1 cellular context compared by ENCODE assay signal in the genomic region with DNA sequence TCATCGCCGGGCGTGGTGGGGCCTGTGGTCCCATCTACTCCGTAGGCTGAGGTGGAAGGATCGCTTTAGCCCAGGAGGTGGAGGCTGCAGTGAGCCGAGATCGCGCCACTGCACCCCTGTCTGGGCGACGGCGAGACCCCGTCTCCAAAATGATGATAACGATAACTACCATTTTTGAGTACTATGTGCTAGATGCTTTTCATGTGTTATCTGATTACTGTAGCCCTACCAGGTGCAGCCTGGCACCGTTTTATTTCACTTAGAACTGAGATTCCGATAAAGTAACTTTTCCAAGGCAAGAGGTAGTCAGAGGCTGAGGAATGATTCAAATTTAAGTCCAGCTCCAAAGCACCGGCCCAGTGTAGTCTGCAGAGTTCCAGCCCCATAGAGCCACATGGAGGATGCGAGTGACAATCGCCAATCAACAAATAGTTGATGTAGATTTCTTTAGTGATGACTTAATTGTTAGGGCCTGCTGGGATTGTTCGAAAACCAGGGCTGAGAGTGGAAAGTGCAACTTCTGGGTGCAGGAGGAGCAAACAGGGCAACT.
TF ChIP-seq lines count a peak whose summit lies in the region.

No MANE protein-coding gene starts in this region.

TF ChIP-seq in HEK293, 187 proteins besides CTCF, POLR2A, EP300 and RAD21 (continued from another document):
- TF ChIP-seq, protein P1, sequence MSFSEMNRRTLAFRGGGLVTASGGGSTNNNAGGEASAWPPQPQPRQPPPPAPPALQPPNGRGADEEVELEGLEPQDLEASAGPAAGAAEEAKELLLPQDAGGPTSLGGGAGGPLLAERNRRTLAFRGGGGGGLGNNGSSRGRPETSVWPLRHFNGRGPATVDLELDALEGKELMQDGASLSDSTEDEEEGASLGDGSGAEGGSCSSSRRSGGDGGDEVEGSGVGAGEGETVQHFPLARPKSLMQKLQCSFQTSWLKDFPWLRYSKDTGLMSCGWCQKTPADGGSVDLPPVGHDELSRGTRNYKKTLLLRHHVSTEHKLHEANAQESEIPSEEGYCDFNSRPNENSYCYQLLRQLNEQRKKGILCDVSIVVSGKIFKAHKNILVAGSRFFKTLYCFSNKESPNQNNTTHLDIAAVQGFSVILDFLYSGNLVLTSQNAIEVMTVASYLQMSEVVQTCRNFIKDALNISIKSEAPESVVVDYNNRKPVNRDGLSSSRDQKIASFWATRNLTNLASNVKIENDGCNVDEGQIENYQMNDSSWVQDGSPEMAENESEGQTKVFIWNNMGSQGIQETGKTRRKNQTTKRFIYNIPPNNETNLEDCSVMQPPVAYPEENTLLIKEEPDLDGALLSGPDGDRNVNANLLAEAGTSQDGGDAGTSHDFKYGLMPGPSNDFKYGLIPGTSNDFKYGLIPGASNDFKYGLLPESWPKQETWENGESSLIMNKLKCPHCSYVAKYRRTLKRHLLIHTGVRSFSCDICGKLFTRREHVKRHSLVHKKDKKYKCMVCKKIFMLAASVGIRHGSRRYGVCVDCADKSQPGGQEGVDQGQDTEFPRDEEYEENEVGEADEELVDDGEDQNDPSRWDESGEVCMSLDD (tag by site-specific recombination; IDR thresholded peaks at IDR 0.05): no peak
- peak; percentile 99 for TF ChIP-seq ZXDB (tag by site-specific recombination; IDR thresholded peaks at IDR 0.05)
- no peak for TF ChIP-seq ZNF549 (tag by site-specific recombination; IDR thresholded peaks at IDR 0.05)
- peak; percentile 7; the same call in 1 of the 2 replicates for TF ChIP-seq ZBTB17 (tag by site-specific recombination; IDR thresholded peaks at IDR 0.05)
- peak; percentile 35; the same call in 1 of the 2 replicates for TF ChIP-seq ZFP37 (tag by site-specific recombination; IDR thresholded peaks at IDR 0.05)
- no peak for TF ChIP-seq ZFP41 (tag by site-specific recombination; IDR thresholded peaks at IDR 0.05; ENCODE audit: borderline replicate concordance)
- TF ChIP-seq ZNF155 (tag by site-specific recombination; IDR thresholded peaks at IDR 0.05): no peak
- TF ChIP-seq ZNF433 (tag by site-specific recombination; IDR thresholded peaks at IDR 0.05; ENCODE audit: low read depth): no peak
- TF ChIP-seq, protein P2, sequence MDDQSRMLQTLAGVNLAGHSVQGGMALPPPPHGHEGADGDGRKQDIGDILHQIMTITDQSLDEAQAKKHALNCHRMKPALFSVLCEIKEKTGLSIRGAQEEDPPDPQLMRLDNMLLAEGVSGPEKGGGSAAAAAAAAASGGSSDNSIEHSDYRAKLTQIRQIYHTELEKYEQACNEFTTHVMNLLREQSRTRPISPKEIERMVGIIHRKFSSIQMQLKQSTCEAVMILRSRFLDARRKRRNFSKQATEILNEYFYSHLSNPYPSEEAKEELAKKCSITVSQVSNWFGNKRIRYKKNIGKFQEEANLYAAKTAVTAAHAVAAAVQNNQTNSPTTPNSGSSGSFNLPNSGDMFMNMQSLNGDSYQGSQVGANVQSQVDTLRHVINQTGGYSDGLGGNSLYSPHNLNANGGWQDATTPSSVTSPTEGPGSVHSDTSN (CRISPR knock-in tag; IDR thresholded peaks at IDR 0.05): no peak
- no peak for TF ChIP-seq YY2 (tag by site-specific recombination; IDR thresholded peaks at IDR 0.05)
- TF ChIP-seq, protein P3, sequence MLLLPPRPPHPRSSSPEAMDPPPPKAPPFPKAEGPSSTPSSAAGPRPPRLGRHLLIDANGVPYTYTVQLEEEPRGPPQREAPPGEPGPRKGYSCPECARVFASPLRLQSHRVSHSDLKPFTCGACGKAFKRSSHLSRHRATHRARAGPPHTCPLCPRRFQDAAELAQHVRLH (tag by site-specific recombination; IDR thresholded peaks at IDR 0.05): no peak
- peak; percentile 44 for TF ChIP-seq ZNF335 (tag by site-specific recombination; conservative IDR thresholded peaks at IDR 0.05)
- no peak for TF ChIP-seq ZNF157 (tag by site-specific recombination; IDR thresholded peaks at IDR 0.05)
- TF ChIP-seq HOXA7 (CRISPR knock-in tag; IDR thresholded peaks at IDR 0.05; ENCODE audit: borderline replicate concordance): no peak; the same call in 1 of the 2 replicates
- TF ChIP-seq WT1 (tag by site-specific recombination; IDR thresholded peaks at IDR 0.05): no peak
- TF ChIP-seq KLF1 (tag by site-specific recombination; IDR thresholded peaks at IDR 0.05): no peak
